Comparison of ENCODE assay signal across 33 cellular contexts in genomic region chr13:87554045-87554444, GRCh38.
"Had no signal": no experiment of that assay in that cellular context is flagged by ENCODE, and none has a peak within 500 bp of the region (broad histone marks: within the 10 kb centered on the region; RNA-seq: fewer than 3 reads in every experiment).

No MANE protein-coding gene starts in this region.

- FAIRE-seq: RCC 7860 had no signal

- H2AFZ ChIP-seq: PC-9 had no signal

- H3K4me1 ChIP-seq: SJCRH30 had no signal

- H3K36me3 ChIP-seq: brain microvascular endothelial cell, SJCRH30, WERI-Rb-1 had no signal

- H3K9me3 ChIP-seq: SJCRH30 had no signal

- H3K4me3 ChIP-seq: PC-9, SJCRH30, SK-N-MC had no signal

- H3K27me3 ChIP-seq: brain microvascular endothelial cell, SJCRH30 had no signal

- ATAC-seq: activated CD8-positive, alpha-beta memory T cell treated with anti-CD3 and anti-CD28 coated beads, Interleukin-2, amount 10 ng/mL, durations not matched to agents 7 days and 5 days; activated T-helper 17 cell treated with anti-CD3 and anti-CD28 coated beads, Interleukin-2, amount 50 U/mL, for 72 hours; Right ventricle myocardium inferior had no signal

- DNase-seq: activated CD4-positive, alpha-beta memory T cell treated with anti-CD3 and anti-CD28 coated beads, Interleukin-2, amount 10 ng/mL, durations not matched to agents 7 days and 5 days; activated CD4-positive, alpha-beta T cell treated with anti-CD3 and anti-CD28 coated beads for 1 hour; activated CD4-positive, alpha-beta T cell treated with anti-CD3 and anti-CD28 coated beads for 48 hours; activated CD4-positive, CD25-positive, alpha-beta regulatory T cell; activated CD8-positive, alpha-beta memory T cell treated with anti-CD3 and anti-CD28 coated beads for 24 hours; activated CD8-positive, alpha-beta memory T cell treated with anti-CD3 and anti-CD28 coated beads, Interleukin-2, amount 10 ng/mL, durations not matched to agents 7 days and 5 days; activated CD8-positive, alpha-beta memory T cell treated with anti-CD3 and anti-CD28 coated beads, Interleukin-2, amount 50 U/mL, for 48 hours; activated effector memory CD4-positive, alpha-beta T cell treated with anti-CD3 and anti-CD28 coated beads, Interleukin-2, amount 50 U/mL, for 16 hours; activated naive CD4-positive, alpha-beta T cell; activated naive CD4-positive, alpha-beta T cell treated with anti-CD3 and anti-CD28 coated beads, Interleukin-2, amount 50 U/mL, for 16 hours; activated naive CD8-positive, alpha-beta T cell treated with anti-CD3 and anti-CD28 coated beads for 36 hours; activated T-cell treated with anti-CD3 and anti-CD28 coated beads, Interleukin-2, amount 50 U/mL, for 48 hours; amniotic stem cell; aorta; brain microvascular endothelial cell; central memory CD4-positive, alpha-beta T cell; NCI-H1105; NCI-H1417 treated with DMSO at 0.1 percent for 48 hours; NCI-H187 treated with DMSO at 0.1 percent for 48 hours; NCI-H2081; NCI-H226; NCI-H446 treated with DMSO at 0.1 percent for 48 hours; NCI-H748 treated with DMSO at 0.1 percent for 48 hours; NK-92 treated with Interleukin-12 subunit alpha and Interleukin-12 subunit beta, amount 100 ng/mL, for 24 hours; PC-9; SJCRH30; T1000; WERI-Rb-1 had no signal

- H3K4me2 ChIP-seq: PC-9 had no signal

- H3K27ac ChIP-seq: brain microvascular endothelial cell, PC-9, RWPE1, SJCRH30, SK-N-MC, WERI-Rb-1 had no signal
